Comparison of ENCODE assay signal across 1 cellular context in the genomic region with DNA sequence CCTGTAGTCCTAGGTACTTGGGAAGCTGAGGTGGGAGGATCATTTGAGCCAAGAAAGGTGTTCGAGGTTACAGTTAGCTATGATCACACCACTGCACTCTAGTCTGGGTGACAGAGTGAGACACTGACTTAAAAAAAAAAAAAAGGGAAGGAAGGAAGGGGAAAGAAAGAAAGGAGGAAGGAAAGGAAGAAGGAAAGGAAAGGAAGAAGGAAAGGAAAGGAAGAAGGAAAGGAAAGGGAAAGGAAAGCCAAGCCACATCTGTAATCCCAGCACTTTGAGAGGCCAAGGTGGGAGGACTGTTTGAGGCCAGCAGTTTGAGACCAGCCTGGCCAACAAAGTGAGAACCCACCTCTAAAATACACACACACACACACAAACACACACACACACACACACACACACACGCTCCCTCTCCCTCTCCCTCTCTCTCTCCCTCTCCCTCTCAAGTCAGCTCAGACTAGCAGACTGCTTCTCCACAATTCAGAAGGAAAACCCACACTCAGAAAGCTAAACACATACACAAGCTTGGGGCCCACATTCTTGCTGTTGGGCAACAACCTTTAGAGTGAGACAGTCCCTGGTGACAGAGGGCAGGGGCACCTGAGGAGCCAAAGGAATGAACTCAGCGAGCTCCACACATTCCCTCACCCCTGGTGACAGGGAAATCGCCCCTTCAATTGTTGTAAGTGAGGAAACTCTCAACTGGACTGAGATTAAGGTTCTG.
TF ChIP-seq lines count a peak whose summit lies in the region.

No MANE protein-coding gene starts in this region.

TF ChIP-seq in SK-N-SH, 30 proteins besides CTCF, POLR2A, EP300 and RAD21:
- no peak for TF ChIP-seq TCF12 (IDR thresholded peaks at IDR 0.05)
- TF ChIP-seq TAF1 (IDR thresholded peaks at IDR 0.05; ENCODE audit: borderline replicate concordance, low read depth, low read length): no peak
- TF ChIP-seq FOSL2 (IDR thresholded peaks at IDR 0.05; ENCODE audit: borderline replicate concordance, low read depth): no peak
- no peak for TF ChIP-seq YY1 (IDR thresholded peaks at IDR 0.05; ENCODE audit: low read depth)
- TF ChIP-seq PBX3 (IDR thresholded peaks at IDR 0.05): no peak
- no peak for TF ChIP-seq JUND (IDR thresholded peaks at IDR 0.05)
- TF ChIP-seq ELF1 (IDR thresholded peaks at IDR 0.05): no peak
- no peak for TF ChIP-seq NRF1 (IDR thresholded peaks at IDR 0.05; ENCODE audit: low read depth, low read length)
TF ChIP-seq in SK-N-SH: peak in this region for 0.
